ENCODE assay signal across 8 cellular contexts in genomic region chr3:15206662-15207576, GRCh38. TPM values are rescaled to one million over a fixed set of nuclear protein-coding genes. Genes with fewer than 3 reads are reported as not detected.
DNase-seq lines count a peak whose midpoint lies in the region; ATAC-seq and TF ChIP-seq lines count a peak whose summit lies in the region.

No MANE protein-coding gene starts in this region.

- peak overlapping the region; percentile 94 to 99 (median 97) for H3K27ac ChIP-seq in heart right ventricle
- peak overlapping the region; percentile 99 for H3K27ac ChIP-seq in psoas muscle

- no peaks in the 10 kb centered on the region for H3K9me3 ChIP-seq in heart right ventricle
- no peaks in the 10 kb centered on the region for H3K9me3 ChIP-seq in psoas muscle

- 3% methylated on average over 30 of the region's 30 CpGs for WGBS in heart right ventricle, 2 donors
- WGBS in psoas muscle, 3 donors: 2 to 5% (median 2%) methylated on average over 30 of the region's 30 CpGs

- peak; percentile 60 for DNase-seq in activated CD8-positive, alpha-beta memory T cell treated with anti-CD3 and anti-CD28 coated beads, Interleukin-2, amount 10 ng/mL, durations not matched to agents 7 days and 5 days
- no peak for DNase-seq in activated CD8-positive, alpha-beta memory T cell treated with anti-CD3 and anti-CD28 coated beads, Interleukin-2, amount 50 U/mL, for 48 hours
- DNase-seq in activated naive CD4-positive, alpha-beta T cell treated with anti-CD3 and anti-CD28 coated beads, Interleukin-2, amount 50 U/mL, for 72 hours (ENCODE audit: low spot score in 2 of 2): peak; percentile 25 to 58
- DNase-seq in heart right ventricle: no peak
- peak; percentile 19 to 75 for DNase-seq in psoas muscle
- DNase-seq in NCI-H1048 (lab: John Stamatoyannopoulos, UW): no peak
- no peak for DNase-seq in SKM-1 treated with dmso at 0.1 percent for 144 hours (lab: John Stamatoyannopoulos, UW; ENCODE audit: unreplicated experiment)

- ATAC-seq in activated CD8-positive, alpha-beta memory T cell treated with anti-CD3 and anti-CD28 coated beads, Interleukin-2, amount 10 ng/mL, durations not matched to agents 7 days and 5 days: peak; percentile 8
- ATAC-seq in activated naive CD4-positive, alpha-beta T cell treated with anti-CD3 and anti-CD28 coated beads, Interleukin-2, amount 50 U/mL, for 72 hours: peak; percentile 11 to 27
- ATAC-seq in heart right ventricle (peak; percentile 31 to 79 (median 62)), psoas muscle (peak; percentile 57 to 84 (median 68))

- no peaks in the 10 kb centered on the region for H3K27me3 Mint-ChIP-seq in activated CD8-positive, alpha-beta memory T cell treated with anti-CD3 and anti-CD28 coated beads, Interleukin-2, amount 10 ng/mL, durations not matched to agents 7 days and 5 days
- H3K27me3 Mint-ChIP-seq in IgD-negative memory B cell: no peaks in the 10 kb centered on the region

- H3K4me1 Mint-ChIP-seq in activated CD8-positive, alpha-beta memory T cell treated with anti-CD3 and anti-CD28 coated beads, Interleukin-2, amount 10 ng/mL, durations not matched to agents 7 days and 5 days: peaks cover 26% of the 10 kb centered on the region
- H3K4me1 Mint-ChIP-seq in IgD-negative memory B cell: peaks cover 10 to 21% (median 15%) of the 10 kb centered on the region in 3 donors

- TF ChIP-seq CTCF in heart right ventricle (IDR thresholded peaks at IDR 0.05) (no peak), psoas muscle (IDR thresholded peaks at IDR 0.05) (no peak)

- CTCF ChIA-PET in activated CD8-positive, alpha-beta memory T cell treated with anti-CD3 and anti-CD28 coated beads, Interleukin-2, amount 10 ng/mL, durations not matched to agents 7 days and 5 days (lab: Charles Lee): interaction anchor here (0.7 to 12.2 kb wide), 20 partner anchors 8 to 443 kb away, joined by 3 to 93 read pairs (median 4); partner anchors contain the start of genes RBSN and SH3BP5

- no peaks in the 10 kb centered on the region for H3K27me3 ChIP-seq in heart right ventricle
- no peaks in the 10 kb centered on the region for H3K27me3 ChIP-seq in psoas muscle (ENCODE audit: insufficient read depth in 3 of 3, low read length in 2 of 3)

- peaks cover 4 to 49% (median 34%) of the 10 kb centered on the region in 9 donors for H3K4me1 ChIP-seq in heart right ventricle
- peaks cover 15% of the 10 kb centered on the region for H3K4me1 ChIP-seq in psoas muscle

- H3K4me3 ChIP-seq in heart right ventricle: peak overlapping the region; percentile 71 to 100 (median 94)
- H3K4me3 ChIP-seq in psoas muscle: peak overlapping the region; percentile 91

- H3K9me3 Mint-ChIP-seq in activated CD8-positive, alpha-beta memory T cell treated with anti-CD3 and anti-CD28 coated beads, Interleukin-2, amount 10 ng/mL, durations not matched to agents 7 days and 5 days (ENCODE audit: low read depth): no peaks in the 10 kb centered on the region
- no peaks in the 10 kb centered on the region for H3K9me3 Mint-ChIP-seq in IgD-negative memory B cell
- H3K9me3 Mint-ChIP-seq in activated naive CD4-positive, alpha-beta T cell treated with anti-CD3 and anti-CD28 coated beads, Interleukin-2, amount 50 U/mL, for 72 hours: no peaks in the 10 kb centered on the region

- H3K36me3 Mint-ChIP-seq in activated CD8-positive, alpha-beta memory T cell treated with anti-CD3 and anti-CD28 coated beads, Interleukin-2, amount 10 ng/mL, durations not matched to agents 7 days and 5 days: peaks cover 2% of the 10 kb centered on the region
- H3K36me3 Mint-ChIP-seq in IgD-negative memory B cell: no peaks in the 10 kb centered on the region
- peaks cover 6% of the 10 kb centered on the region in 2 donors for H3K36me3 Mint-ChIP-seq in activated naive CD4-positive, alpha-beta T cell treated with anti-CD3 and anti-CD28 coated beads, Interleukin-2, amount 50 U/mL, for 72 hours

- H3K27ac Mint-ChIP-seq in activated CD8-positive, alpha-beta memory T cell treated with anti-CD3 and anti-CD28 coated beads, Interleukin-2, amount 10 ng/mL, durations not matched to agents 7 days and 5 days: peak overlapping the region; percentile 85
- peak overlapping the region; percentile 43 to 88 (median 57) for H3K27ac Mint-ChIP-seq in IgD-negative memory B cell
- H3K27ac Mint-ChIP-seq in activated naive CD4-positive, alpha-beta T cell treated with anti-CD3 and anti-CD28 coated beads, Interleukin-2, amount 50 U/mL, for 72 hours: peak overlapping the region; percentile 87 to 93

- peak overlapping the region; percentile 80 for H3K4me3 Mint-ChIP-seq in activated CD8-positive, alpha-beta memory T cell treated with anti-CD3 and anti-CD28 coated beads, Interleukin-2, amount 10 ng/mL, durations not matched to agents 7 days and 5 days
- peak overlapping the region; percentile 76 to 97 (median 90) for H3K4me3 Mint-ChIP-seq in IgD-negative memory B cell

- H3K36me3 ChIP-seq in heart right ventricle (peaks cover 0 to 30% (median 0%) of the 10 kb centered on the region in 9 donors), psoas muscle (ENCODE audit: insufficient read depth in 1 of 2, low read depth in 1 of 2) (peaks cover 0 to 30% of the 10 kb centered on the region in 2 donors)

- intact Hi-C loops in heart right ventricle (cut with DNase I): loop anchor here in 8 of 10 donors (5.0 to 10.0 kb wide), 8 partner anchors 92 to 358 kb away; no protein-coding TSS in a partner anchor
- intact Hi-C loops in psoas muscle (cut with DNase I): loop anchor here (10.0 kb wide), 3 partner anchors 282 to 1038 kb away; no protein-coding TSS in a partner anchor

RNA-seq across cellular contexts. Expression of gene CAPN7, which starts 0.9 kb away (rescaled TPM):
- total RNA-seq in activated CD8-positive, alpha-beta memory T cell treated with anti-CD3 and anti-CD28 coated beads, Interleukin-2, amount 10 ng/mL, durations not matched to agents 7 days and 5 days: 10 to 100 TPM; 28.1 to 28.4 TPM
- polyA plus RNA-seq in IgD-negative memory B cell (27.8 TPM), heart right ventricle (10 to 100 TPM in 1 of 2 donors, 1 to 10 TPM in 1; 8.9 to 15.8 TPM), psoas muscle (10 to 100 TPM; 15.2 to 28.0 (median 20.5) TPM)
- 10 to 100 TPM; 25.4 to 35.0 TPM for total RNA-seq in activated naive CD4-positive, alpha-beta T cell treated with anti-CD3 and anti-CD28 coated beads, Interleukin-2, amount 50 U/mL, for 72 hours
- total RNA-seq in heart right ventricle (10 to 100 TPM; 22.8 to 38.0 (median 26.7) TPM), psoas muscle (10 to 100 TPM; 22.4 to 42.7 (median 27.3) TPM)

Comparison
In these comparisons a context has a peak if more than half of its experiments do, and no peak if none do; other contexts are left out.
1. DNase-seq: peak in activated CD8-positive, alpha-beta memory T cell treated with anti-CD3 and anti-CD28 coated beads, Interleukin-2, amount 10 ng/mL, durations not matched to agents 7 days and 5 days (single experiment), activated naive CD4-positive, alpha-beta T cell treated with anti-CD3 and anti-CD28 coated beads, Interleukin-2, amount 50 U/mL, for 72 hours (2 of 2) and psoas muscle (2 of 2); none in activated CD8-positive, alpha-beta memory T cell treated with anti-CD3 and anti-CD28 coated beads, Interleukin-2, amount 50 U/mL, for 48 hours (single experiment), heart right ventricle (0 of 2), NCI-H1048 (single experiment) and SKM-1 treated with dmso at 0.1 percent for 144 hours (single experiment).
2. ATAC-seq: peak in every context shown above with its lines; median percentile 68 in psoas muscle; 62 in heart right ventricle; 19 in activated naive CD4-positive, alpha-beta T cell treated with anti-CD3 and anti-CD28 coated beads, Interleukin-2, amount 50 U/mL, for 72 hours; 8 in activated CD8-positive, alpha-beta memory T cell treated with anti-CD3 and anti-CD28 coated beads, Interleukin-2, amount 10 ng/mL, durations not matched to agents 7 days and 5 days.
3. Peak in every context shown above with its lines, with median percentiles within 50 percentile points of each other: H3K27ac Mint-ChIP-seq.